ENCODE assay signal across 27 cellular contexts in genomic region chr7:136193940-136194339, GRCh38.
"Had no signal": no experiment of that assay in that cellular context is flagged by ENCODE, and none has a peak within 500 bp of the region (broad histone marks: within the 10 kb centered on the region; RNA-seq: fewer than 3 reads in every experiment).

No MANE protein-coding gene starts in this region.

- FAIRE-seq: urothelium cell line had no signal

- H3K9me3 ChIP-seq: testis, thyroid gland, uterus had no signal

- H3K4me1 ChIP-seq: stomach, suprapubic skin, testis, thyroid gland, tibial artery, tibial nerve, transverse colon, upper lobe of left lung, upper lobe of right lung, uterus, vagina had no signal

- H3K36me3 ChIP-seq: stomach, suprapubic skin, thoracic aorta, thyroid gland, tibial artery, tibial nerve, transverse colon, upper lobe of left lung, upper lobe of right lung, uterus, vagina had no signal

- DNase-seq: stimulated activated CD4-positive, alpha-beta T cell treated with anti-CD3 and anti-CD28 coated beads, Interleukin-2, amount 100 ng/mL, for 48 hours; stimulated activated CD4-positive, alpha-beta T cell treated with anti-CD3 and anti-CD28 coated beads, Interleukin-4, amount 100 ng/mL, for 1 hour; stimulated activated CD4-positive, alpha-beta T cell treated with anti-CD3 and anti-CD28 coated beads, Interleukin-4, amount 100 ng/mL, for 24 hours; stimulated activated CD4-positive, alpha-beta T cell treated with anti-CD3 and anti-CD28 coated beads, Interleukin-4, amount 100 ng/mL, for 4 hours; stimulated activated CD8-positive, alpha-beta memory T cell treated with anti-CD3 and anti-CD28 coated beads, Interleukin-4, amount 100 ng/mL, for 48 hours; stimulated activated naive B cell treated with anti-CD40 and anti-IgM and Interleukin-4, amounts not matched to agents 10 μg/mL and 1 μg/mL and 100 μg/mL, for 72 hours; stimulated activated naive CD4-positive, alpha-beta T cell; stimulated activated naive CD4-positive, alpha-beta T cell treated with Interleukin-2 at 50 U/mL for 16 hours; stimulated activated naive CD8-positive, alpha-beta T cell treated with anti-CD3 and anti-CD28 coated beads, Interleukin-15, amount 100 ng/mL, for 72 hours; stimulated activated naive CD8-positive, alpha-beta T cell treated with anti-CD3 and anti-CD28 coated beads, Interleukin-15, Interleukin-2, amounts not matched to agents 100 U/mL and 50 U/mL, for 24 hours; stomach; substantia nigra; testis; thyroid gland; tibial artery; transverse colon; trophoblast cell; upper lobe of left lung; upper lobe of right lung; uterus had no signal

- H3K27ac ChIP-seq: stomach, suprapubic skin, testis, thoracic aorta, thyroid gland, tibial artery, tibial nerve, transverse colon, upper lobe of left lung, upper lobe of right lung, uterus, vagina had no signal

- H3K27me3 ChIP-seq: stomach, suprapubic skin, testis, thyroid gland, tibial artery, tibial nerve, transverse colon, upper lobe of left lung, upper lobe of right lung, uterus, vagina had no signal

- ATAC-seq: stimulated activated effector memory CD8-positive, alpha-beta T cell treated with anti-CD3 and anti-CD28 coated beads, Interleukin-12 subunit alpha, Interleukin-12 subunit beta, amount 100 ng/mL, for 72 hours; stimulated activated memory B cell treated with anti-CD40 and anti-IgM and Interleukin-4, amounts not matched to agents 10 μg/mL and 1 μg/mL and 100 μg/mL, for 72 hours; stimulated activated naive B cell treated with anti-CD40 and anti-IgM and Interleukin-4, amounts not matched to agents 10 μg/mL and 1 μg/mL and 100 μg/mL, for 72 hours; stimulated activated naive CD8-positive, alpha-beta T cell treated with anti-CD3 and anti-CD28 coated beads, Interleukin-15, amount 100 ng/mL, for 72 hours; stimulated activated naive CD8-positive, alpha-beta T cell treated with anti-CD3 and anti-CD28 coated beads, Interleukin-15, Interleukin-2, amounts not matched to agents 100 U/mL and 50 U/mL, for 24 hours; upper lobe of right lung had no signal

- H3K4me3 ChIP-seq: stomach, suprapubic skin, testis, thoracic aorta, thyroid gland, tibial artery, tibial nerve, transverse colon, upper lobe of left lung, upper lobe of right lung, uterus, vagina had no signal
